ENCODE assay signal across 29 cellular contexts in the genomic region with DNA sequence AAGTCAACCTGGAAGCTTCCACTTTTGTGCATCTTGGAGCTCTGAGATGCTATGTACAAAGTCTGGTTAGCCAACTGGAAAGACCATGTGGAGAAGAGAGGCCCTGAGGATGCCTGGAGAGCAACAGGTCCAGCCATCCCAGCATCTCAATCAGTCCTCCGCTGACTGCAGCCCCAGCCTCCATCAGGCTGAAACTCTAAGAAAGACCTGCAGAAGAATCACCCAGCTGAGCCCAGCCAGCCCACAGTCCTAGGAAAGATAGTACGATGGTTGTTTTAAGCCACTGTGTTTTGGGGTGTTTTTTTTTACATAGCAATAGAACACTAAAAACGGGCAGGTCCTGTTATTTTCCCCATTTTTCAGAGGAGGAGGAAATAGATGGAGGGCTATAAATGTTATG.
"Had no signal": no experiment of that assay in that cellular context is flagged by ENCODE, and none has a peak within 500 bp of the region (broad histone marks: within the 10 kb centered on the region; RNA-seq: fewer than 3 reads in every experiment).

No MANE protein-coding gene starts in this region.

- ATAC-seq: stimulated activated effector memory CD8-positive, alpha-beta T cell treated with anti-CD3 and anti-CD28 coated beads, Interleukin-12 subunit alpha, Interleukin-12 subunit beta, amount 100 ng/mL, for 72 hours; stimulated activated memory B cell treated with anti-CD40 and anti-IgM and Interleukin-4, amounts not matched to agents 10 μg/mL and 1 μg/mL and 100 μg/mL, for 72 hours; stimulated activated naive B cell treated with anti-CD40 and anti-IgM and Interleukin-4, amounts not matched to agents 10 μg/mL and 1 μg/mL and 100 μg/mL, for 72 hours; stimulated activated naive CD8-positive, alpha-beta T cell treated with anti-CD3 and anti-CD28 coated beads, Interleukin-15, amount 100 ng/mL, for 72 hours; stimulated activated naive CD8-positive, alpha-beta T cell treated with anti-CD3 and anti-CD28 coated beads, Interleukin-15, Interleukin-2, amounts not matched to agents 100 U/mL and 50 U/mL, for 24 hours; upper lobe of right lung had no signal

- H3K4me1 Mint-ChIP-seq: stimulated activated memory B cell treated with anti-CD40 and anti-IgM and Interleukin-4, amounts not matched to agents 10 μg/mL and 1 μg/mL and 100 μg/mL, for 72 hours had no signal

- H3K4me3 Mint-ChIP-seq: stimulated activated effector memory CD8-positive, alpha-beta T cell treated with anti-CD3 and anti-CD28 coated beads, Interleukin-12 subunit alpha, Interleukin-12 subunit beta, amount 100 ng/mL, for 72 hours; stimulated activated memory B cell treated with anti-CD40 and anti-IgM and Interleukin-4, amounts not matched to agents 10 μg/mL and 1 μg/mL and 100 μg/mL, for 72 hours; stimulated activated naive B cell treated with anti-CD40 and anti-IgM and Interleukin-4, amounts not matched to agents 10 μg/mL and 1 μg/mL and 100 μg/mL, for 72 hours; stimulated activated naive CD8-positive, alpha-beta T cell treated with anti-CD3 and anti-CD28 coated beads, Interleukin-15, amount 100 ng/mL, for 72 hours; stimulated activated naive CD8-positive, alpha-beta T cell treated with anti-CD3 and anti-CD28 coated beads, Interleukin-15, Interleukin-2, amounts not matched to agents 100 ng/mL and 50 ng/mL, for 24 hours; type B pancreatic cell had no signal

- FAIRE-seq: urothelium cell line had no signal

- H3K4me1 ChIP-seq: suprapubic skin, testis, transverse colon, upper lobe of left lung, upper lobe of right lung, uterus, vagina had no signal

- H3K9me3 ChIP-seq: suprapubic skin, testis, thoracic aorta, thyroid gland, upper lobe of right lung, uterus had no signal

- H3K4me3 ChIP-seq: stomach, suprapubic skin, testis, thoracic aorta, thyroid gland, tibial artery, tibial nerve, transverse colon, upper lobe of left lung, upper lobe of right lung, uterus, vagina had no signal

- H3K36me3 ChIP-seq: stomach, suprapubic skin, thoracic aorta, thyroid gland, tibial artery, tibial nerve, transverse colon, upper lobe of left lung, upper lobe of right lung, uterus, vagina had no signal

- H3K27ac Mint-ChIP-seq: stimulated activated effector memory CD8-positive, alpha-beta T cell treated with anti-CD3 and anti-CD28 coated beads, Interleukin-12 subunit alpha, Interleukin-12 subunit beta, amount 100 ng/mL, for 72 hours; stimulated activated memory B cell treated with anti-CD40 and anti-IgM and Interleukin-4, amounts not matched to agents 10 μg/mL and 1 μg/mL and 100 μg/mL, for 72 hours; stimulated activated naive B cell treated with anti-CD40 and anti-IgM and Interleukin-4, amounts not matched to agents 10 μg/mL and 1 μg/mL and 100 μg/mL, for 72 hours; stimulated activated naive CD8-positive, alpha-beta T cell treated with anti-CD3 and anti-CD28 coated beads, Interleukin-15, amount 100 ng/mL, for 72 hours; stimulated activated naive CD8-positive, alpha-beta T cell treated with anti-CD3 and anti-CD28 coated beads, Interleukin-15, Interleukin-2, amounts not matched to agents 100 ng/mL and 50 ng/mL, for 24 hours; type B pancreatic cell had no signal

- H3K27me3 ChIP-seq: testis, thyroid gland, upper lobe of left lung, uterus, vagina had no signal

- H3K36me3 Mint-ChIP-seq: stimulated activated effector memory CD8-positive, alpha-beta T cell treated with anti-CD3 and anti-CD28 coated beads, Interleukin-12 subunit alpha, Interleukin-12 subunit beta, amount 100 ng/mL, for 72 hours; stimulated activated memory B cell treated with anti-CD40 and anti-IgM and Interleukin-4, amounts not matched to agents 10 μg/mL and 1 μg/mL and 100 μg/mL, for 72 hours; type B pancreatic cell had no signal

- H3K27ac ChIP-seq: stomach, suprapubic skin, testis, thoracic aorta, thyroid gland, tibial artery, tibial nerve, transverse colon, upper lobe of left lung, upper lobe of right lung, uterus, vagina had no signal

- H3K9me3 Mint-ChIP-seq: stimulated activated effector memory CD8-positive, alpha-beta T cell treated with anti-CD3 and anti-CD28 coated beads, Interleukin-12 subunit alpha, Interleukin-12 subunit beta, amount 100 ng/mL, for 72 hours; type B pancreatic cell had no signal

- DNase-seq: stimulated activated CD4-positive, alpha-beta T cell treated with anti-CD3 and anti-CD28 coated beads, Interleukin-2, amount 100 ng/mL, for 48 hours; stimulated activated CD4-positive, alpha-beta T cell treated with anti-CD3 and anti-CD28 coated beads, Interleukin-4, amount 100 ng/mL, for 1 hour; stimulated activated CD4-positive, alpha-beta T cell treated with anti-CD3 and anti-CD28 coated beads, Interleukin-4, amount 100 ng/mL, for 24 hours; stimulated activated CD4-positive, alpha-beta T cell treated with anti-CD3 and anti-CD28 coated beads, Interleukin-4, amount 100 ng/mL, for 4 hours; stimulated activated CD8-positive, alpha-beta memory T cell treated with anti-CD3 and anti-CD28 coated beads, Interleukin-4, amount 100 ng/mL, for 48 hours; stimulated activated naive B cell treated with anti-CD40 and anti-IgM and Interleukin-4, amounts not matched to agents 10 μg/mL and 1 μg/mL and 100 μg/mL, for 72 hours; stimulated activated naive CD4-positive, alpha-beta T cell; stimulated activated naive CD4-positive, alpha-beta T cell treated with Interleukin-2 at 50 U/mL for 16 hours; stimulated activated naive CD8-positive, alpha-beta T cell treated with anti-CD3 and anti-CD28 coated beads, Interleukin-15, amount 100 ng/mL, for 72 hours; stimulated activated naive CD8-positive, alpha-beta T cell treated with anti-CD3 and anti-CD28 coated beads, Interleukin-15, Interleukin-2, amounts not matched to agents 100 U/mL and 50 U/mL, for 24 hours; stomach; substantia nigra; testis; thyroid gland; tibial artery; transverse colon; trophoblast cell; upper lobe of left lung; upper lobe of right lung; uterus had no signal
